10 cellular contexts compared by ENCODE assay signal in genomic region chr5:120466337-120467006, GRCh38. TPM values are rescaled to one million over a fixed set of nuclear protein-coding genes. Genes with fewer than 3 reads are reported as not detected.
A peak's percentile ranks its signal among the peaks of the same experiment; 100 is the strongest.
DNase-seq lines count a peak whose midpoint lies in the region; ATAC-seq and TF ChIP-seq lines count a peak whose summit lies in the region.
"Had no signal": no experiment of that assay in that cellular context is flagged by ENCODE, and none has a peak within 500 bp of the region (broad histone marks: within the 10 kb centered on the region; RNA-seq: fewer than 3 reads in every experiment).

No MANE protein-coding gene starts in this region.

- H3K9me3 ChIP-seq in GM23248 (ENCODE audit: low read depth) (no peaks in the 10 kb centered on the region), adipocyte (ENCODE audit: control insufficient read depth, low read length) (no peaks in the 10 kb centered on the region), gastroesophageal sphincter (no peaks in the 10 kb centered on the region), skeletal muscle satellite cell (replicated peaks; ENCODE audit: low read length) (no peaks in the 10 kb centered on the region)

- H3K9ac ChIP-seq in GM23248 = peak overlapping the region; percentile 79
- H3K9ac ChIP-seq in adipocyte (ENCODE audit: low read length) = peak overlapping the region; percentile 89
- peak overlapping the region; percentile 96 for H3K9ac ChIP-seq in skeletal muscle satellite cell (ENCODE audit: low read depth, low read length)

- H3K9me2 ChIP-seq in GM23248 (ENCODE audit: insufficient read depth) = no peaks in the 10 kb centered on the region

- peaks cover 78% of the 10 kb centered on the region for H3K79me2 ChIP-seq in GM23248 (ENCODE audit: insufficient read depth)

- no peaks in the 10 kb centered on the region for H3K36me3 ChIP-seq in GM23248 (ENCODE audit: low read depth)
- no peaks in the 10 kb centered on the region for H3K36me3 ChIP-seq in adipocyte (ENCODE audit: control insufficient read depth, insufficient read depth, low read length, severe bottlenecking)
- H3K36me3 ChIP-seq in gastroesophageal sphincter = no peaks in the 10 kb centered on the region
- H3K36me3 ChIP-seq in skeletal muscle satellite cell (ENCODE audit: insufficient read depth, low read length) = no peaks in the 10 kb centered on the region

- TF ChIP-seq POLR2A in gastroesophageal sphincter (IDR thresholded peaks at IDR 0.05) = no peak

- no peak for ATAC-seq in gastroesophageal sphincter
- ATAC-seq in GM21390 (IDR thresholded peaks at IDR 0.05; ENCODE audit: unreplicated experiment) = no peak
- ATAC-seq in HG03025 (IDR thresholded peaks at IDR 0.05; ENCODE audit: low FRiP score, unreplicated experiment) = no peak
- ATAC-seq in HG02840 (IDR thresholded peaks at IDR 0.05; ENCODE audit: low FRiP score, unreplicated experiment) = no peak

- H4K20me1 ChIP-seq in GM23248 (ENCODE audit: insufficient read depth) = no peaks in the 10 kb centered on the region

- in situ Hi-C loops in GM23248 (cut with MboI) = loop anchor here (10.0 to 25.0 kb wide), 3 partner anchors 338 to 1004 kb away; partner anchors contain the start of gene HSD17B4

- 18 to 19% methylated on average over 4 of the region's 4 CpGs for WGBS in GM23248 (ENCODE audit: low coverage in 1 of 2, low lambda C conversion rate in 2 of 2, missing lambda C conversion rate in 2 of 2), 2 experiments
- whole genome bisulfite sequencing in gastroesophageal sphincter (ENCODE audit: low coverage in 1 of 2), 2 donors = 56 to 66% methylated on average over 4 of the region's 4 CpGs

- H2AFZ ChIP-seq in GM23248 = peak overlapping the region; percentile 77

- H3K27me3 ChIP-seq in GM23248 (replicated peaks; ENCODE audit: insufficient read depth) (no peaks in the 10 kb centered on the region), adipocyte (replicated peaks; ENCODE audit: control insufficient read depth, insufficient read depth, low read length) (no peaks in the 10 kb centered on the region), gastroesophageal sphincter (peaks cover 10% of the 10 kb centered on the region), skeletal muscle satellite cell (ENCODE audit: control insufficient read depth, insufficient read depth, low read length) (no peaks in the 10 kb centered on the region)

- no peak for TF ChIP-seq CTCF in gastroesophageal sphincter (IDR thresholded peaks at IDR 0.05)

- H3F3A ChIP-seq in GM23248 (ENCODE audit: insufficient read depth) = peaks cover 18% of the 10 kb centered on the region; the same call in 1 of the 2 replicates

- DNase-seq in GM23248 (peak; percentile 17), adipocyte (ENCODE audit: low read depth) (no peak)
- no peak for DNase-seq in activated CD8-positive, alpha-beta memory T cell treated with anti-CD3 and anti-CD28 coated beads, Interleukin-2, amount 50 U/mL, for 48 hours
- DNase-seq: activated CD8-positive, alpha-beta memory T cell treated with anti-CD3 and anti-CD28 coated beads, Interleukin-2, amount 50 U/mL, for 4 hours had no signal

- H3K4me2 ChIP-seq in GM23248 (ENCODE audit: unreplicated experiment) = peak overlapping the region; percentile 84
- H3K4me2 ChIP-seq in skeletal muscle satellite cell (ENCODE audit: low read length) = peak overlapping the region; percentile 87

- no peak for TF ChIP-seq EP300 in gastroesophageal sphincter (IDR thresholded peaks at IDR 0.05)

- H3K4me1 ChIP-seq in GM23248 (ENCODE audit: insufficient read depth) = peaks cover 34% of the 10 kb centered on the region
- H3K4me1 ChIP-seq in adipocyte (ENCODE audit: control insufficient read depth, insufficient read depth, low read length) = peaks cover 16% of the 10 kb centered on the region
- peaks cover 0 to 50% (median 2%) of the 10 kb centered on the region in 3 donors for H3K4me1 ChIP-seq in gastroesophageal sphincter
- peaks cover 27% of the 10 kb centered on the region for H3K4me1 ChIP-seq in skeletal muscle satellite cell (ENCODE audit: control insufficient read depth, insufficient read depth, low read length)

- H3K4me3 ChIP-seq in GM23248 = peak overlapping the region; percentile 95
- H3K4me3 ChIP-seq in adipocyte (ENCODE audit: low read length) = peak overlapping the region; percentile 92
- peak overlapping the region; percentile 43 to 68 for H3K4me3 ChIP-seq in gastroesophageal sphincter
- peak overlapping the region; percentile 94 for H3K4me3 ChIP-seq in skeletal muscle satellite cell (ENCODE audit: low read length)

- H3K27ac ChIP-seq in GM23248 (peak overlapping the region; percentile 60), gastroesophageal sphincter (peak overlapping the region in 3 of 4 donors; percentile 72 to 83 (median 74))
- H3K27ac ChIP-seq: epithelial cell of prostate had no signal

RNA-seq across cellular contexts. Expression of gene PRR16, which starts 2.4 kb away (rescaled TPM):
- 32.5 and 33.0 TPM in 2 replicates for total RNA-seq in GM23248 (2014; rRNA removed; shearing (Covaris generic))
- 67.4 and 68.8 TPM in 2 replicates for polyA plus RNA-seq in GM23248 (2016; fragmentation: Nextera tagmentation; extraction: Ambion mirVana)
- 1 to 10 TPM; 2.7 to 7.0 (median 3.7) TPM for total RNA-seq in gastroesophageal sphincter
- 7.9 and 9.9 TPM in 2 replicates for total RNA-seq in skeletal muscle satellite cell (2012; rRNA removed)
